In genomic region chr19:14957464-14957863, GRCh38 we compare ENCODE assay signal across 9 cellular contexts. TPM values are rescaled to one million over a fixed set of nuclear protein-coding genes. Genes with fewer than 3 reads are reported as not detected.
"Had no signal": no experiment of that assay in that cellular context is flagged by ENCODE, and none has a peak within 500 bp of the region (broad histone marks: within the 10 kb centered on the region; RNA-seq: fewer than 3 reads in every experiment).

No MANE protein-coding gene starts in this region.

- FAIRE-seq: G401.6, GM12878, GM12891, GM12892, GM18507, GM19239 had no signal

- ATAC-seq: GM12878 had no signal

- H3K4me3 ChIP-seq: GM12878 had no signal

- DNase-seq: GDM1, GF-D8 had no signal

RNA-seq across cellular contexts. Expression of gene OR7C2, which starts 16.2 kb away (rescaled TPM):
- total RNA-seq: G401, GM12878 had no signal
- polyA plus RNA-seq: GM12878 had no signal

RNA-seq across cellular contexts. Expression of gene SLC1A6, which starts 22.2 kb away (rescaled TPM):
- total RNA-seq: GM12878 had no signal
